ENCODE assay signal across 8 cellular contexts in the genomic region with DNA sequence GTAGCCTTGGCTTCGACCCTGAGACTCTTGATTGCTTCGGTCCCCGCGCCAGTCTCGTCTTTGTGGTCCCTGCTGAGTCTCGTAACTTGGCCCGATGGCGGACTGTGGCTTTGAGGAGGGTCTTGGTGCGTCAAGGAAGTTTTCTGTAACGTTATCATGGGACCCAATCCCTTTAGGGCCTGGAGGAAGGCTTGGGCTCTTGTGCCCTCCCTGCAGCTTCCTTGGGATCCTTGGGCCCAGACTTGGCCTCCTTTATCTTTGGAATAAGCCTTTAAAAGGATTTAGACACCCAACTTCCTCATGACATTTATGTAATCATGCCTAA. TPM values are rescaled to one million over a fixed set of nuclear protein-coding genes. Genes with fewer than 3 reads are reported as not detected.
DNase-seq lines count a peak whose midpoint lies in the region; ATAC-seq and TF ChIP-seq lines count a peak whose summit lies in the region.

No MANE protein-coding gene starts in this region.

- ATAC-seq in HG02884 (IDR thresholded peaks at IDR 0.05; ENCODE audit: unreplicated experiment) (no peak), HG03175 (IDR thresholded peaks at IDR 0.05; ENCODE audit: unreplicated experiment) (no peak)

- H3K4me3 ChIP-seq in Jurkat, Clone E6-1 (ENCODE audit: low read length), result peak overlapping the region; percentile 98
- peak overlapping the region; percentile 92 to 99 for H3K4me3 ChIP-seq in cardiac fibroblast (replicated peaks in 1 of 2; ENCODE audit: low read depth in 2 of 2, low read length in 2 of 2)
- peak overlapping the region; percentile 81 to 100 for H3K4me3 ChIP-seq in mucosa of rectum (ENCODE audit: low read length in 2 of 2)

- H3K9ac ChIP-seq in mucosa of rectum (ENCODE audit: low read depth in 1 of 2, low read length in 2 of 2), result peak overlapping the region; percentile 79 to 80

- peaks cover 6 to 8% of the 10 kb centered on the region in 2 donors for H3K4me1 ChIP-seq in mucosa of rectum (ENCODE audit: control insufficient read depth in 2 of 2, insufficient read depth in 2 of 2, low read length in 2 of 2)

- H3K36me3 ChIP-seq in mucosa of rectum (ENCODE audit: control insufficient read depth in 2 of 2, insufficient read depth in 2 of 2, low read length in 2 of 2), result peaks cover 22 to 27% of the 10 kb centered on the region in 2 donors

- H3K27ac ChIP-seq in C4-2B (peak overlapping the region; percentile 87), mucosa of rectum (ENCODE audit: low read depth in 2 of 2, low read length in 2 of 2) (peak overlapping the region; percentile 95 to 99)

- H3K27me3 ChIP-seq in mucosa of rectum (ENCODE audit: control insufficient read depth in 2 of 2, insufficient read depth in 2 of 2, low read length in 2 of 2), result no peaks in the 10 kb centered on the region

- H3K9me3 ChIP-seq in mucosa of rectum (ENCODE audit: control insufficient read depth in 2 of 2, low read length in 2 of 2), result no peaks in the 10 kb centered on the region

- TF ChIP-seq CTCF in C4-2B (conservative IDR thresholded peaks at IDR 0.05) (no peak), cardiac fibroblast (IDR thresholded peaks at IDR 0.05; ENCODE audit: low read depth, low read length) (no peak)

- no peak for DNase-seq in Jurkat, Clone E6-1 (ENCODE audit: low read depth, low spot score)
- DNase-seq in cardiac fibroblast (ENCODE audit: low read depth in 2 of 2) (no peak), NCI-H510A treated with DMSO at 0.1 percent for 48 hours (lab: John Stamatoyannopoulos, UW) (no peak), NOMO-1 treated with DMSO at 0.1 percent for 48 hours (lab: John Stamatoyannopoulos, UW; ENCODE audit: unreplicated experiment) (no peak)

RNA-seq across cellular contexts. Expression of a gene that starts 0.4 kb away (rescaled TPM):
- 22.8 TPM for polyA plus RNA-seq in Jurkat, Clone E6-1 (2012; ENCODE audit: insufficient read depth, insufficient read length)

RNA-seq across cellular contexts. Expression of a gene that starts 10.7 kb away (rescaled TPM):
- not detected for polyA plus RNA-seq in Jurkat, Clone E6-1 (2012; ENCODE audit: insufficient read depth, insufficient read length)

RNA-seq across cellular contexts. Expression of a gene that starts 58.7 kb away (rescaled TPM):
- polyA plus RNA-seq in Jurkat, Clone E6-1 (2012; ENCODE audit: insufficient read depth, insufficient read length), result 14.1 TPM
